ENCODE assay signal across 8 cellular contexts in the genomic region with DNA sequence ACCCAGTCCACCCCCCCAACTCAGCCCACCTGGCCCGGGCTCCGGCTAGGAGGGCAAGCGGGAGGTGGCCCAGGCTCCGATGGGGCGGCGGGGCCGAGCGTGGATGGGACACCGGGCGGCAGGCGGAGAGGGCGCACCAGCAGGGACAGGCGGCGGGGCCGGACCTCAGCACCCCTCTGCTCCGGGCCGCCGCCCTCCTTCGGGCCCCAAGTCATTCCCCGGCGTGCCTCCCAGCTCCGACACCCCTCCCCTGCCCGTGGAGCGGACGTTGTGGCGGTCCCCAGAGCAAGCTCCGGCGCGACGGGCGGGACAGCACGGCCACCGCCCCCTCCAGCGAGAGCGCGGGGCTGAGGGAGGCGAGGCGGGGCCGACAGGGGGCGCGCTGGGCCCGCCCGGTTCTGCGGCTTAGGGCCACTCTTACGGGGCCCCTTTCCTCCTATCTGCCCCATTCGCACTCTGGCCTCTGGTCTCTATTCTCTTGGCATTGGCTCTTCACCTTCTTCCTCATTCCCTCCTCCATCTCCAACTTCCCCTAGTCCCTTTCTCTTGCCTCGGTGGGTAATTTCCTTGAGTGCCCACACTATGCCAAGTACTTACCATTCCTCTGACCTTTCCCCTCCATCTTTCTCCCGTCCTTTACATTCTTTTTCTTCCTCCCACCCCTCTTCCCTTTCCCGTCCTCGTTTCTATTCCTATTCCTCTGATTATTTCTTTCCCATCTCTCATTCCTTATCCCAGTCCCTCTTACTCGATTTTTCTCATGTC. TPM values are rescaled to one million over a fixed set of nuclear protein-coding genes. Genes with fewer than 3 reads are reported as not detected.
DNase-seq lines count a peak whose midpoint lies in the region; ATAC-seq and TF ChIP-seq lines count a peak whose summit lies in the region.

No MANE protein-coding gene starts in this region.

- no peak overlapping the region for H3K9ac ChIP-seq in HUES48 (ENCODE audit: low read depth, low read length)

- ATAC-seq in lung (ENCODE audit: insufficient read depth, low FRiP score) (peak; percentile 67), HG03196 (IDR thresholded peaks at IDR 0.05; ENCODE audit: unreplicated experiment) (no peak)

- DNase-seq in WERI-Rb-1: peak; percentile 57
- peak; percentile 52 for DNase-seq in central memory CD4-positive, alpha-beta T cell
- DNase-seq in lung (ENCODE audit: low spot score): no peak
- peak; percentile 26 for DNase-seq in stimulated activated CD8-positive, alpha-beta memory T cell treated with anti-CD3 and anti-CD28 coated beads, Interleukin-7, amount 100 ng/mL, for 24 hours (ENCODE audit: low read depth)
- DNase-seq in NCI-H446 treated with DMSO at 0.1 percent for 48 hours (lab: John Stamatoyannopoulos, UW): no peak

- WGBS in lung, 2 donors: 2% methylated on average over 24 to 51 of the region's 51 CpGs

- H3K4me3 ChIP-seq in HUES48 (ENCODE audit: low read depth, low read length) (peak overlapping the region; percentile 67), WERI-Rb-1 (ENCODE audit: low read depth, low read length) (peak overlapping the region; percentile 58), lung (no peak overlapping the region)

- H3K27ac ChIP-seq in HUES48 (ENCODE audit: low read depth, low read length): no peak overlapping the region
- no peak overlapping the region for H3K27ac ChIP-seq in WERI-Rb-1
- no peak overlapping the region for H3K27ac ChIP-seq in lung (ENCODE audit: low read depth in 1 of 2, low read length in 1 of 2)

- H3K9me3 ChIP-seq in HUES48 (ENCODE audit: control insufficient read depth, insufficient read depth, low read length) (peaks cover 3% of the 10 kb centered on the region), WERI-Rb-1 (ENCODE audit: severe bottlenecking) (no peaks in the 10 kb centered on the region), lung (ENCODE audit: control insufficient read depth in 2 of 2, insufficient read depth in 1 of 2, low read length in 1 of 2) (no peaks in the 10 kb centered on the region)

- H3K36me3 ChIP-seq in HUES48 (ENCODE audit: control insufficient read depth, insufficient read depth, low read length): no peaks in the 10 kb centered on the region
- H3K36me3 ChIP-seq in WERI-Rb-1: no peaks in the 10 kb centered on the region
- no peaks in the 10 kb centered on the region for H3K36me3 ChIP-seq in lung (ENCODE audit: control insufficient read depth in 2 of 2, insufficient read depth in 2 of 2, low read length in 2 of 2)

- H3K27me3 ChIP-seq in HUES48 (ENCODE audit: control insufficient read depth, insufficient read depth, low read length) (peaks cover 94% of the 10 kb centered on the region), WERI-Rb-1 (ENCODE audit: insufficient read depth, low read depth, severe bottlenecking) (peaks cover 42% of the 10 kb centered on the region), lung (ENCODE audit: control insufficient read depth, insufficient read depth) (peaks cover 10% of the 10 kb centered on the region)

- TF ChIP-seq CTCF in GM12872 (IDR thresholded peaks at IDR 0.05; ENCODE audit: insufficient read depth, low read depth, low read length) (peak; percentile 71), WERI-Rb-1 (IDR thresholded peaks at IDR 0.05; ENCODE audit: low read depth, low read length) (peak; percentile 88), lung (IDR thresholded peaks at IDR 0.05; ENCODE audit: control extremely low read depth, extremely low read depth) (peak; percentile 29)

- H3K4me1 ChIP-seq in HUES48 (ENCODE audit: control insufficient read depth, insufficient read depth, low read length) (0 out of 2 replicates have a peak, but pooled peaks cover 4% of the 10 kb centered on the region), lung (ENCODE audit: control insufficient read depth in 2 of 2, insufficient read depth in 2 of 2, low read length in 2 of 2) (peaks cover 0 to 13% of the 10 kb centered on the region in 2 donors)

RNA-seq across cellular contexts. Expression of a gene that starts 0.7 kb away (rescaled TPM):
- total RNA-seq in lung: not detected
- polyA plus RNA-seq in lung: not detected

RNA-seq across cellular contexts. Expression of a gene that starts 18.8 kb away (rescaled TPM):
- not detected for total RNA-seq in lung
- not detected for polyA plus RNA-seq in lung

RNA-seq across cellular contexts. Expression of a gene that starts 42.1 kb away (rescaled TPM):
- under 1 TPM in 1 of 2 donors, not detected in 1; 0.52 TPM for total RNA-seq in lung
- polyA plus RNA-seq in lung: not detected

RNA-seq across cellular contexts. Expression of a gene that starts 58.8 kb away (rescaled TPM):
- total RNA-seq in lung: 10 to 100 TPM; 13.2 to 36.2 TPM
- polyA plus RNA-seq in lung: 10 to 100 TPM; 15.4 to 36.3 TPM

Comparison
In these comparisons a context has a peak if more than half of its experiments do, and no peak if none do; other contexts are left out.
1. CTCF ChIP-seq: peak in every context shown above with its lines; median percentile 88 in WERI-Rb-1; 71 in GM12872; 29 in lung.
2. DNase-seq: peak in WERI-Rb-1 (single experiment), central memory CD4-positive, alpha-beta T cell (single experiment) and stimulated activated CD8-positive, alpha-beta memory T cell treated with anti-CD3 and anti-CD28 coated beads, Interleukin-7, amount 100 ng/mL, for 24 hours (single experiment); none in lung (single experiment) and NCI-H446 treated with DMSO at 0.1 percent for 48 hours (single experiment).